ENCODE assay signal across 2 cellular contexts in genomic region chr19:39444598-39445257, GRCh38.
TF ChIP-seq lines count a peak whose summit lies in the region.

No MANE protein-coding gene starts in this region.

TF ChIP-seq in K562, 482 proteins besides CTCF, POLR2A, EP300 and RAD21 (continues in another document):
- TF ChIP-seq SMARCA4 (IDR thresholded peaks at IDR 0.05) (0 out of 2 replicates have a peak, but pooled peaks have one; percentile 32), FOXJ2 (tag; IDR thresholded peaks at IDR 0.05) (no peak), TOE1 (IDR thresholded peaks at IDR 0.05; ENCODE audit: borderline replicate concordance) (no peak), TOE1 (CRISPR knock-in tag; IDR thresholded peaks at IDR 0.05; ENCODE audit: borderline replicate concordance, low read depth) (no peak), SRSF3 (IDR thresholded peaks at IDR 0.05; ENCODE audit: insufficient read depth, low read length) (no peak), PRDM10 (IDR thresholded peaks at IDR 0.05; ENCODE audit: partially characterized antibody) (peak; percentile 13), ZFP30 (CRISPR knock-in tag; IDR thresholded peaks at IDR 0.05; ENCODE audit: borderline replicate concordance) (no peak), PBX2 (CRISPR knock-in tag; IDR thresholded peaks at IDR 0.05; ENCODE audit: low read depth) (no peak), PBX2 (tag; conservative IDR thresholded peaks at IDR 0.05; ENCODE audit: low read depth) (peak; percentile 50), PTTG1 (tag; IDR thresholded peaks at IDR 0.05; ENCODE audit: low read depth) (no peak), HNRNPL (IDR thresholded peaks at IDR 0.05; ENCODE audit: low read depth, low read length) (no peak), IRF9 (tag; IDR thresholded peaks at IDR 0.05) (no peak), RERE (CRISPR knock-in tag; IDR thresholded peaks at IDR 0.05; ENCODE audit: borderline replicate concordance) (no peak)

TF ChIP-seq in GM12891, 5 proteins besides CTCF, POLR2A, EP300 and RAD21:
- TF ChIP-seq SPI1 (IDR thresholded peaks at IDR 0.05; ENCODE audit: low read depth, low read length) (no peak), TAF1 (IDR thresholded peaks at IDR 0.05; ENCODE audit: low read depth, low read length) (no peak), POU2F2 (IDR thresholded peaks at IDR 0.05; ENCODE audit: low read depth, low read length) (no peak), PAX5 (IDR thresholded peaks at IDR 0.05; ENCODE audit: insufficient read depth, low read length, severe bottlenecking) (no peak), POLR2AphosphoS5 (IDR thresholded peaks at IDR 0.05; ENCODE audit: low read depth, low read length) (no peak)
